In genomic region chr9:93064392-93065124, GRCh38 we compare ENCODE assay signal across 9 cellular contexts. TPM values are rescaled to one million over a fixed set of nuclear protein-coding genes. Genes with fewer than 3 reads are reported as not detected.
A peak's percentile ranks its signal among the peaks of the same experiment; 100 is the strongest.
DNase-seq lines count a peak whose midpoint lies in the region; ATAC-seq and TF ChIP-seq lines count a peak whose summit lies in the region.
"Had no signal": no experiment of that assay in that cellular context is flagged by ENCODE, and none has a peak within 500 bp of the region (broad histone marks: within the 10 kb centered on the region; RNA-seq: fewer than 3 reads in every experiment).

No MANE protein-coding gene starts in this region.

- POLR2A ChIA-PET in SK-N-SH (lab: Yijun Ruan, JAX) = interaction anchor here (1.1 kb wide), 1 partner anchor 31 kb away, joined by 4 read pairs; no protein-coding TSS in a partner anchor

- H3K9me2 ChIP-seq in SK-N-SH = no peaks in the 10 kb centered on the region

- peak; percentile 46 to 69 for DNase-seq in Kasumi-1 (lab: John Stamatoyannopoulos, UW)
- DNase-seq in activated CD4-positive, alpha-beta T cell treated with anti-CD3 and anti-CD28 coated beads for 1 hour = peak; percentile 75
- DNase-seq in effector memory CD4-positive, alpha-beta T cell = peak; percentile 82 to 87 (median 84)
- DNase-seq in stimulated activated CD4-positive, alpha-beta T cell treated with anti-CD3 and anti-CD28 coated beads, Interleukin-4, amount 100 ng/mL, for 48 hours (ENCODE audit: low read depth in 2 of 2) = peak; percentile 77 to 84
- no peak for DNase-seq in NCI-H128 (lab: John Stamatoyannopoulos, UW; ENCODE audit: unreplicated experiment)
- no peak for DNase-seq in SK-N-SH

- ATAC-seq in GM21576 (IDR thresholded peaks at IDR 0.05; ENCODE audit: unreplicated experiment) = peak; percentile 83
- ATAC-seq: gastrocnemius medialis had no signal

- peak overlapping the region; percentile 89 for H3K27ac ChIP-seq in effector memory CD4-positive, alpha-beta T cell (ENCODE audit: insufficient read depth, low read length, poor library complexity, severe bottlenecking)
- no peak overlapping the region for H3K27ac ChIP-seq in SK-N-SH (ENCODE audit: low read depth in 2 of 2, low read length in 1 of 2)
- H3K27ac ChIP-seq: gastrocnemius medialis had no signal

- H3K36me3 ChIP-seq in effector memory CD4-positive, alpha-beta T cell (ENCODE audit: control insufficient read depth, insufficient read depth, low read length) = peaks cover 21% of the 10 kb centered on the region
- H3K36me3 ChIP-seq in SK-N-SH (replicated peaks in 1 of 2; ENCODE audit: control insufficient read depth in 1 of 2, insufficient read depth in 2 of 2, low read length in 1 of 2) = no peaks in the 10 kb centered on the region
- H3K36me3 ChIP-seq: gastrocnemius medialis had no signal

- peak overlapping the region; percentile 8; the same call in 1 of the 2 replicates for H3K4me3 ChIP-seq in GM08714 (ENCODE audit: low read length)
- H3K4me3 ChIP-seq in effector memory CD4-positive, alpha-beta T cell (ENCODE audit: insufficient read depth, low read depth, low read length, poor library complexity, severe bottlenecking) = peak overlapping the region; percentile 16
- H3K4me3 ChIP-seq in SK-N-SH (ENCODE audit: low read depth in 2 of 2, low read length in 1 of 2) = no peak overlapping the region
- H3K4me3 ChIP-seq: gastrocnemius medialis had no signal

- H3K4me1 ChIP-seq in effector memory CD4-positive, alpha-beta T cell (ENCODE audit: control insufficient read depth, insufficient read depth, low read length, poor library complexity, severe bottlenecking) = peaks cover 61% of the 10 kb centered on the region
- H3K4me1 ChIP-seq in SK-N-SH (ENCODE audit: control insufficient read depth in 1 of 2, insufficient read depth in 2 of 2, low read depth in 1 of 2, low read length in 1 of 2) = no peaks in the 10 kb centered on the region; a peak in 1 of 4 replicates

- TF ChIP-seq RAD21 in SK-N-SH (IDR thresholded peaks at IDR 0.05; ENCODE audit: low read length) = no peak

- H3K27me3 ChIP-seq in effector memory CD4-positive, alpha-beta T cell (replicated peaks; ENCODE audit: control insufficient read depth, insufficient read depth, low read length, poor library complexity, severe bottlenecking) = no peaks in the 10 kb centered on the region
- H3K27me3 ChIP-seq in SK-N-SH (ENCODE audit: insufficient read depth) = no peaks in the 10 kb centered on the region

- no peaks in the 10 kb centered on the region for H3F3A ChIP-seq in SK-N-SH (replicated peaks; ENCODE audit: insufficient read depth)

- CTCF ChIA-PET in SK-N-SH (lab: Yijun Ruan, JAX) = interaction anchor here (1.3 kb wide), 1 partner anchor 61 kb away, joined by 3 read pairs; no protein-coding TSS in a partner anchor

- no peaks in the 10 kb centered on the region for H3K79me2 ChIP-seq in SK-N-SH (ENCODE audit: insufficient read depth)

- no peak for TF ChIP-seq CTCF in SK-N-SH (IDR thresholded peaks at IDR 0.05)

- H3K9me3 ChIP-seq in effector memory CD4-positive, alpha-beta T cell (ENCODE audit: control insufficient read depth, low read length) = no peaks in the 10 kb centered on the region
- no peaks in the 10 kb centered on the region for H3K9me3 ChIP-seq in SK-N-SH
- H3K9me3 ChIP-seq: gastrocnemius medialis had no signal

- no peak overlapping the region for H3K9ac ChIP-seq in SK-N-SH

- no peak overlapping the region for H3K4me2 ChIP-seq in SK-N-SH

- H2AFZ ChIP-seq in SK-N-SH (ENCODE audit: low read depth) = no peak overlapping the region

- no peaks in the 10 kb centered on the region for H4K20me1 ChIP-seq in SK-N-SH (ENCODE audit: insufficient read depth)

- no peak for TF ChIP-seq EP300 in SK-N-SH (IDR thresholded peaks at IDR 0.05; ENCODE audit: borderline replicate concordance in 1 of 2, low read depth in 1 of 2, low read length in 1 of 2)

- WGBS in SK-N-SH (ENCODE audit: low lambda C conversion rate) = 55% methylated on average over 6 of the region's 12 CpGs

TF ChIP-seq in SK-N-SH, 30 proteins besides CTCF, POLR2A, EP300 and RAD21:
- TF ChIP-seq, protein P1, sequence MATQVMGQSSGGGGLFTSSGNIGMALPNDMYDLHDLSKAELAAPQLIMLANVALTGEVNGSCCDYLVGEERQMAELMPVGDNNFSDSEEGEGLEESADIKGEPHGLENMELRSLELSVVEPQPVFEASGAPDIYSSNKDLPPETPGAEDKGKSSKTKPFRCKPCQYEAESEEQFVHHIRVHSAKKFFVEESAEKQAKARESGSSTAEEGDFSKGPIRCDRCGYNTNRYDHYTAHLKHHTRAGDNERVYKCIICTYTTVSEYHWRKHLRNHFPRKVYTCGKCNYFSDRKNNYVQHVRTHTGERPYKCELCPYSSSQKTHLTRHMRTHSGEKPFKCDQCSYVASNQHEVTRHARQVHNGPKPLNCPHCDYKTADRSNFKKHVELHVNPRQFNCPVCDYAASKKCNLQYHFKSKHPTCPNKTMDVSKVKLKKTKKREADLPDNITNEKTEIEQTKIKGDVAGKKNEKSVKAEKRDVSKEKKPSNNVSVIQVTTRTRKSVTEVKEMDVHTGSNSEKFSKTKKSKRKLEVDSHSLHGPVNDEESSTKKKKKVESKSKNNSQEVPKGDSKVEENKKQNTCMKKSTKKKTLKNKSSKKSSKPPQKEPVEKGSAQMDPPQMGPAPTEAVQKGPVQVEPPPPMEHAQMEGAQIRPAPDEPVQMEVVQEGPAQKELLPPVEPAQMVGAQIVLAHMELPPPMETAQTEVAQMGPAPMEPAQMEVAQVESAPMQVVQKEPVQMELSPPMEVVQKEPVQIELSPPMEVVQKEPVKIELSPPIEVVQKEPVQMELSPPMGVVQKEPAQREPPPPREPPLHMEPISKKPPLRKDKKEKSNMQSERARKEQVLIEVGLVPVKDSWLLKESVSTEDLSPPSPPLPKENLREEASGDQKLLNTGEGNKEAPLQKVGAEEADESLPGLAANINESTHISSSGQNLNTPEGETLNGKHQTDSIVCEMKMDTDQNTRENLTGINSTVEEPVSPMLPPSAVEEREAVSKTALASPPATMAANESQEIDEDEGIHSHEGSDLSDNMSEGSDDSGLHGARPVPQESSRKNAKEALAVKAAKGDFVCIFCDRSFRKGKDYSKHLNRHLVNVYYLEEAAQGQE (IDR thresholded peaks at IDR 0.05; ENCODE audit: low read depth, low read length) = no peak
- no peak for TF ChIP-seq TCF12 (IDR thresholded peaks at IDR 0.05)
- no peak for TF ChIP-seq ZBTB33 (IDR thresholded peaks at IDR 0.05; ENCODE audit: borderline replicate concordance, low read depth)
- no peak for TF ChIP-seq ELF1 (IDR thresholded peaks at IDR 0.05)
- no peak for TF ChIP-seq TAF1 (IDR thresholded peaks at IDR 0.05; ENCODE audit: borderline replicate concordance, low read depth, low read length)
- TF ChIP-seq RFX5 (IDR thresholded peaks at IDR 0.05; ENCODE audit: low read length) = no peak
- no peak for TF ChIP-seq USF1 (IDR thresholded peaks at IDR 0.05; ENCODE audit: borderline replicate concordance, low read depth)
- TF ChIP-seq MEF2A (IDR thresholded peaks at IDR 0.05; ENCODE audit: borderline replicate concordance, low read depth) = no peak
- TF ChIP-seq PBX3 (IDR thresholded peaks at IDR 0.05) = no peak
TF ChIP-seq in SK-N-SH: peak in this region for 0.

RNA-seq across cellular contexts. Expression of gene SUSD3, which starts 6.1 kb away (rescaled TPM):
- polyA plus RNA-seq in SK-N-SH (2012; rRNA removed) = 0.49 and 0.67 TPM in 2 replicates
- 0.33 and 0.35 TPM in 2 replicates for polyA plus RNA-seq in SK-N-SH (2012; cell fraction: cytosol; rRNA removed)
- polyA plus RNA-seq in SK-N-SH (2012; cell fraction: nucleus; rRNA removed) = 0.09 and 0.13 TPM in 2 replicates

RNA-seq across cellular contexts. Expression of gene CARD19, which starts 31.5 kb away (rescaled TPM):
- 141 and 165 TPM in 2 replicates for polyA plus RNA-seq in SK-N-SH (2012; rRNA removed)
- polyA plus RNA-seq in SK-N-SH (2012; cell fraction: cytosol; rRNA removed) = 70.5 and 92.4 TPM in 2 replicates
- polyA plus RNA-seq in SK-N-SH (2012; cell fraction: nucleus; rRNA removed) = 149 and 161 TPM in 2 replicates

Comparison
In these comparisons a context has a peak if more than half of its experiments do, and no peak if none do; other contexts are left out.
1. H3K4me3 ChIP-seq: peak in GM08714 (single experiment) and effector memory CD4-positive, alpha-beta T cell (single experiment); none in SK-N-SH (0 of 2).
2. DNase-seq: peak in Kasumi-1 (2 of 2), activated CD4-positive, alpha-beta T cell treated with anti-CD3 and anti-CD28 coated beads for 1 hour (single experiment), effector memory CD4-positive, alpha-beta T cell (3 of 3) and stimulated activated CD4-positive, alpha-beta T cell treated with anti-CD3 and anti-CD28 coated beads, Interleukin-4, amount 100 ng/mL, for 48 hours (2 of 2); none in NCI-H128 (single experiment) and SK-N-SH (single experiment).